Comparison of ENCODE assay signal across 19 cellular contexts in genomic region chr17:4691686-4692085, GRCh38. TPM values are rescaled to one million over a fixed set of nuclear protein-coding genes. Genes with fewer than 3 reads are reported as not detected.
DNase-seq lines count a peak whose midpoint lies in the region; ATAC-seq and TF ChIP-seq lines count a peak whose summit lies in the region.
"Had no signal": no experiment of that assay in that cellular context is flagged by ENCODE, and none has a peak within 500 bp of the region (broad histone marks: within the 10 kb centered on the region; RNA-seq: fewer than 3 reads in every experiment).

No MANE protein-coding gene starts in this region.

- H3K4me1 ChIP-seq in endodermal cell (ENCODE audit: control insufficient read depth, insufficient read depth, low read length), result no peaks in the 10 kb centered on the region
- H3K4me1 ChIP-seq in stomach smooth muscle (ENCODE audit: control insufficient read depth, insufficient read depth, low read length), result peaks cover 8% of the 10 kb centered on the region

- H3K27ac Mint-ChIP-seq in activated CD4-positive, alpha-beta T cell treated with anti-CD3 and anti-CD28 coated beads, Interleukin-2, amount 10 ng/mL, durations not matched to agents 24 days and 14 days, result no peak overlapping the region
- H3K27ac Mint-ChIP-seq in endodermal cell, result peak overlapping the region; percentile 9
- peak overlapping the region; percentile 88 for H3K27ac Mint-ChIP-seq in nephron progenitor cell
- H3K27ac Mint-ChIP-seq: CD8-positive, alpha-beta T cell had no signal

- intact Hi-C loops in activated CD4-positive, alpha-beta T cell treated with anti-CD3 and anti-CD28 coated beads, Interleukin-2, amount 10 ng/mL, durations not matched to agents 24 days and 14 days (cut with micrococcal nuclease), result no loop called here

- H3K27me3 ChIP-seq in endodermal cell (ENCODE audit: control insufficient read depth, insufficient read depth, low read length, poor library complexity, severe bottlenecking), result no peaks in the 10 kb centered on the region
- H3K27me3 ChIP-seq in stomach smooth muscle (ENCODE audit: control insufficient read depth in 1 of 2, insufficient read depth in 2 of 2, low read length in 2 of 2), result no peaks in the 10 kb centered on the region

- H3K27ac ChIP-seq in endodermal cell (ENCODE audit: low read depth, low read length) (no peak overlapping the region), stomach smooth muscle (ENCODE audit: low read length) (peak overlapping the region; percentile 24)

- H3K27me3 Mint-ChIP-seq in activated CD4-positive, alpha-beta T cell treated with anti-CD3 and anti-CD28 coated beads, Interleukin-2, amount 10 ng/mL, durations not matched to agents 24 days and 14 days, result no peaks in the 10 kb centered on the region
- H3K27me3 Mint-ChIP-seq in endodermal cell (ENCODE audit: insufficient read depth) (no peaks in the 10 kb centered on the region), nephron progenitor cell (ENCODE audit: low read depth, poor library complexity) (no peaks in the 10 kb centered on the region)

- no peaks in the 10 kb centered on the region for H3K9me3 ChIP-seq in endodermal cell (ENCODE audit: control insufficient read depth, low read length)
- H3K9me3 ChIP-seq in stomach smooth muscle (ENCODE audit: control insufficient read depth in 2 of 2, low read length in 2 of 2), result no peaks in the 10 kb centered on the region

- H3K4me3 ChIP-seq in endodermal cell (ENCODE audit: low read length), result no peak overlapping the region
- H3K4me3 ChIP-seq in stomach smooth muscle (ENCODE audit: low read length in 2 of 2), result peak overlapping the region; percentile 40 to 53

- H3K9ac ChIP-seq in endodermal cell (ENCODE audit: extremely low read depth, low read length, poor library complexity, severe bottlenecking) (no peak overlapping the region), stomach smooth muscle (ENCODE audit: low read length in 2 of 2) (peak overlapping the region in 1 of 2 donors; percentile 47)

- TF ChIP-seq CTCF in endodermal cell (conservative IDR thresholded peaks at IDR 0.05) (no peak), nephron progenitor cell (IDR thresholded peaks at IDR 0.05) (no peak)

- H3K4me1 Mint-ChIP-seq in activated CD4-positive, alpha-beta T cell treated with anti-CD3 and anti-CD28 coated beads, Interleukin-2, amount 10 ng/mL, durations not matched to agents 24 days and 14 days, result peaks cover 36% of the 10 kb centered on the region
- H3K4me1 Mint-ChIP-seq in endodermal cell (no peaks in the 10 kb centered on the region), nephron progenitor cell (peaks cover 5% of the 10 kb centered on the region)

- ATAC-seq in HG02981 (IDR thresholded peaks at IDR 0.05; ENCODE audit: unreplicated experiment), result no peak
- ATAC-seq: CD8-positive, alpha-beta T cell; Panc1 had no signal

- no peak overlapping the region for H3K4me3 Mint-ChIP-seq in activated CD4-positive, alpha-beta T cell treated with anti-CD3 and anti-CD28 coated beads, Interleukin-2, amount 10 ng/mL, durations not matched to agents 24 days and 14 days
- H3K4me3 Mint-ChIP-seq in endodermal cell (no peak overlapping the region), nephron progenitor cell (no peak overlapping the region)
- H3K4me3 Mint-ChIP-seq: CD8-positive, alpha-beta T cell had no signal

- 97% methylated on average over 8 of the region's 8 CpGs; no CpG with 5 or more reads in 1 of the 2 experiments for WGBS in endodermal cell (ENCODE audit: insufficient coverage in 1 of 2, insufficient read length in 1 of 2), 2 experiments

- DNase-seq in activated CD4-positive, alpha-beta T cell treated with anti-CD3 and anti-CD28 coated beads, Interleukin-2, amount 10 ng/mL, durations not matched to agents 24 days and 14 days, result peak; percentile 45
- no peak for DNase-seq in activated CD4-positive, alpha-beta T cell treated with anti-CD3 and anti-CD28 coated beads, Interleukin-2, amount 50 U/mL, for 48 hours
- DNase-seq in endodermal cell (no peak), nephron progenitor cell (no peak), putamen (ENCODE audit: low spot score) (no peak), NCI-H1048 (lab: John Stamatoyannopoulos, UW) (no peak)
- DNase-seq: 8988T; CD8-positive, alpha-beta T cell; DMS79; HCEC 1CT; KBM-7; NCI-H1436 treated with DMSO at 0.1 percent for 48 hours; NCI-H2029 treated with DMSO at 0.1 percent for 48 hours; NCI-H510A; NCI-H82 had no signal

- peaks cover 66% of the 10 kb centered on the region for H3K36me3 Mint-ChIP-seq in activated CD4-positive, alpha-beta T cell treated with anti-CD3 and anti-CD28 coated beads, Interleukin-2, amount 10 ng/mL, durations not matched to agents 24 days and 14 days (ENCODE audit: low read depth)
- H3K36me3 Mint-ChIP-seq in endodermal cell (ENCODE audit: low read depth) (peaks cover 68% of the 10 kb centered on the region), nephron progenitor cell (ENCODE audit: low read depth) (peaks cover 88% of the 10 kb centered on the region)

- no peaks in the 10 kb centered on the region for H3K9me3 Mint-ChIP-seq in activated CD4-positive, alpha-beta T cell treated with anti-CD3 and anti-CD28 coated beads, Interleukin-2, amount 10 ng/mL, durations not matched to agents 24 days and 14 days
- H3K9me3 Mint-ChIP-seq in endodermal cell (no peaks in the 10 kb centered on the region), nephron progenitor cell (peaks cover 22% of the 10 kb centered on the region)
- H3K9me3 Mint-ChIP-seq: CD8-positive, alpha-beta T cell had no signal

- H3K36me3 ChIP-seq in endodermal cell (ENCODE audit: control insufficient read depth, insufficient read depth, low read length), result peaks cover 66% of the 10 kb centered on the region
- H3K36me3 ChIP-seq in stomach smooth muscle (ENCODE audit: control insufficient read depth in 2 of 2, insufficient read depth in 2 of 2, low read length in 2 of 2), result peaks cover 0 to 7% of the 10 kb centered on the region in 2 donors

RNA-seq across cellular contexts. Expression of gene PELP1, which starts 12.3 kb away (rescaled TPM):
- 140 and 141 TPM in 2 replicates for total RNA-seq in activated CD4-positive, alpha-beta T cell treated with anti-CD3 and anti-CD28 coated beads, Interleukin-2, amount 10 ng/mL, durations not matched to agents 24 days and 14 days
- total RNA-seq in endodermal cell, result 100 to 1,000 TPM; 108 to 123 TPM
- 81.5 TPM for polyA plus RNA-seq in endodermal cell (2013, experiment 1 of 2)
- 68.1 TPM for polyA plus RNA-seq in endodermal cell (2013, experiment 2 of 2)

RNA-seq across cellular contexts. Expression of gene ARRB2, which starts 18.7 kb away (rescaled TPM):
- 189 and 193 TPM in 2 replicates for total RNA-seq in activated CD4-positive, alpha-beta T cell treated with anti-CD3 and anti-CD28 coated beads, Interleukin-2, amount 10 ng/mL, durations not matched to agents 24 days and 14 days
- 10 to 100 TPM; 45.3 to 51.8 TPM for total RNA-seq in endodermal cell
- polyA plus RNA-seq in endodermal cell (2013, experiment 1 of 2), result 61.5 TPM
- 53.9 TPM for polyA plus RNA-seq in endodermal cell (2013, experiment 2 of 2)

RNA-seq across cellular contexts. Expression of gene MED11, which starts 39.5 kb away (rescaled TPM):
- total RNA-seq in activated CD4-positive, alpha-beta T cell treated with anti-CD3 and anti-CD28 coated beads, Interleukin-2, amount 10 ng/mL, durations not matched to agents 24 days and 14 days, result 19.1 and 20.4 TPM in 2 replicates
- total RNA-seq in endodermal cell, result 10 to 100 TPM; 17.7 to 20.2 TPM
- 25.3 TPM for polyA plus RNA-seq in endodermal cell (2013, experiment 1 of 2)
- 21.3 TPM for polyA plus RNA-seq in endodermal cell (2013, experiment 2 of 2)

RNA-seq across cellular contexts. Expression of gene ZMYND15, which starts 47.9 kb away (rescaled TPM):
- total RNA-seq in activated CD4-positive, alpha-beta T cell treated with anti-CD3 and anti-CD28 coated beads, Interleukin-2, amount 10 ng/mL, durations not matched to agents 24 days and 14 days, result not detected in 2 replicates
- not detected for total RNA-seq in endodermal cell
- polyA plus RNA-seq in endodermal cell (2013, experiment 1 of 2), result not detected
- polyA plus RNA-seq in endodermal cell (2013, experiment 2 of 2), result not detected
- total RNA-seq: G401 had no signal

RNA-seq across cellular contexts. Expression of gene CXCL16, which starts 48.0 kb away (rescaled TPM):
- total RNA-seq in activated CD4-positive, alpha-beta T cell treated with anti-CD3 and anti-CD28 coated beads, Interleukin-2, amount 10 ng/mL, durations not matched to agents 24 days and 14 days, result 1.8 and 2.5 TPM in 2 replicates
- under 1 TPM; 0.60 to 0.73 TPM for total RNA-seq in endodermal cell
- polyA plus RNA-seq in endodermal cell (2013, experiment 1 of 2), result 0.28 TPM
- polyA plus RNA-seq in endodermal cell (2013, experiment 2 of 2), result not detected
- total RNA-seq: G401 had no signal
